In the genomic region with DNA sequence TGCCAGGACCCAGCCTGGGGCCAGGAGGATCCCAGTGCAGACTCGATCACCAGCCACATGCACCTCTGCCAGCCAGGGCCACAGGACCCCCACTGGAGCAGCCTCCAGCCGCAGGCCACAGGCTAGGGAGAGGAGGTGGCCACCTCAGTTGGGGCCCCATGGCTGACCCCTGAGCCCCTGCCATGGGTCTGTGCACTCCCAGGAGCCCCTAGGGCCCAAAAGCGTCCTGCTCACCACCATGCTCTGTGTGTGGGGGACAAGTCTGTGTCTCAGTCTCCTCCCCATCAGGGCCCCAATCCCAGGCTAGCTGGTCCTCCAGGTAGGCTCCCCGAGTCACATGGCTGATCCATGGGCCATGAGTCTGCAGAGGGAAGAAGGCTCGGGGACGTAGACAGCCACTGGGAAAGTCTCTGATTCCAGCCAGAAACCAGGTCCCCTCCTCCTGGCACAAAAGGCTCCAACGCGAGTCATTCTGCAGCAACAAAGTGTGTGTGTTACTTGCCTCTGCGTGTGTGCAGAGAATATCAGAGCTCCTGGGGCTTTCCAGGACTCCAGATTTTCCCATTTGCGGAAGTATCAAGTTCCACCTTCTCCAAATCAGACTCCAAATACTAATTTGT, we compare ENCODE assay signal across 6 cellular contexts. TPM values are rescaled to one million over a fixed set of nuclear protein-coding genes. Genes with fewer than 3 reads are reported as not detected.
DNase-seq lines count a peak whose midpoint lies in the region; ATAC-seq and TF ChIP-seq lines count a peak whose summit lies in the region.

No MANE protein-coding gene starts in this region.

- H3K4me3 Mint-ChIP-seq in naive thymus-derived CD4-positive, alpha-beta T cell: peak overlapping the region; percentile 61 to 84 (median 72)

- H3K4me1 Mint-ChIP-seq in naive thymus-derived CD4-positive, alpha-beta T cell: peaks cover 0 to 17% (median 14%) of the 10 kb centered on the region in 7 donors

- intact Hi-C loops in ascending aorta (cut with DNase I): loop anchor here (1.0 to 5.0 kb wide), 8 partner anchors 24 to 731 kb away; a partner anchor contains a TSS
- intact Hi-C loops in naive thymus-derived CD4-positive, alpha-beta T cell (cut with micrococcal nuclease): loop anchor here (1.0 to 2.0 kb wide), 15 partner anchors 24 to 728 kb away; a partner anchor contains a TSS

- no peak for TF ChIP-seq CTCF in ascending aorta (IDR thresholded peaks at IDR 0.05)

- no peaks in the 10 kb centered on the region for H3K9me3 ChIP-seq in ascending aorta
- H3K9me3 ChIP-seq in naive thymus-derived CD4-positive, alpha-beta T cell (ENCODE audit: control insufficient read depth in 2 of 3, low read length in 3 of 3): no peaks in the 10 kb centered on the region

- H3K27me3 ChIP-seq in ascending aorta: no peaks in the 10 kb centered on the region
- H3K27me3 ChIP-seq in naive thymus-derived CD4-positive, alpha-beta T cell (ENCODE audit: control insufficient read depth in 2 of 2, insufficient read depth in 2 of 2, low read length in 2 of 2): no peaks in the 10 kb centered on the region

- H3K36me3 Mint-ChIP-seq in naive thymus-derived CD4-positive, alpha-beta T cell: no peaks in the 10 kb centered on the region

- H3K4me1 ChIP-seq in ascending aorta: peaks cover 6 to 24% of the 10 kb centered on the region in 2 donors
- H3K4me1 ChIP-seq in naive thymus-derived CD4-positive, alpha-beta T cell (ENCODE audit: control insufficient read depth in 2 of 2, insufficient read depth in 2 of 2, low read length in 2 of 2): peaks cover 6 to 14% of the 10 kb centered on the region in 2 donors

- CTCF ChIA-PET in naive thymus-derived CD4-positive, alpha-beta T cell (lab: Charles Lee): interaction anchor here (0.5 to 3.0 kb wide), 16 partner anchors 11 to 726 kb away, joined by 3 to 27 read pairs (median 4); a partner anchor contains a TSS

- H3K9me3 Mint-ChIP-seq in naive thymus-derived CD4-positive, alpha-beta T cell: peaks cover 0 to 2% (median 0%) of the 10 kb centered on the region in 11 donors

- peak overlapping the region; percentile 73 to 94 (median 84) for H3K27ac Mint-ChIP-seq in naive thymus-derived CD4-positive, alpha-beta T cell

- DNase-seq in ascending aorta (ENCODE audit: low spot score in 2 of 2) (peak; percentile 55 to 79), NCI-H82 (lab: John Stamatoyannopoulos, UW) (no peak)
- no peak for DNase-seq in naive thymus-derived CD4-positive, alpha-beta T cell

- ATAC-seq in HG03064 (IDR thresholded peaks at IDR 0.05; ENCODE audit: low read depth, unreplicated experiment) (peak; percentile 3), GM21423 (IDR thresholded peaks at IDR 0.05; ENCODE audit: unreplicated experiment) (no peak), HG03565 (IDR thresholded peaks at IDR 0.05; ENCODE audit: unreplicated experiment) (no peak)
- ATAC-seq in naive thymus-derived CD4-positive, alpha-beta T cell: no peak

- H3K27me3 Mint-ChIP-seq in naive thymus-derived CD4-positive, alpha-beta T cell: peaks cover 0 to 3% (median 0%) of the 10 kb centered on the region in 5 donors

- H3K36me3 ChIP-seq in ascending aorta: no peaks in the 10 kb centered on the region
- H3K36me3 ChIP-seq in naive thymus-derived CD4-positive, alpha-beta T cell (ENCODE audit: control insufficient read depth in 2 of 3, insufficient read depth in 3 of 3, low read length in 3 of 3): no peaks in the 10 kb centered on the region

- peak overlapping the region; percentile 80 to 83 for H3K27ac ChIP-seq in ascending aorta
- peak overlapping the region; percentile 74 for H3K27ac ChIP-seq in naive thymus-derived CD4-positive, alpha-beta T cell (ENCODE audit: low read depth, low read length)

- POLR2A ChIA-PET in naive thymus-derived CD4-positive, alpha-beta T cell (lab: Charles Lee): interaction anchor here (0.6 to 6.3 kb wide), 27 partner anchors 10 to 728 kb away, joined by 3 to 183 read pairs (median 5); a partner anchor contains a TSS

- H3K4me3 ChIP-seq in ascending aorta: peak overlapping the region; percentile 18 to 25
- peak overlapping the region; percentile 68 for H3K4me3 ChIP-seq in naive thymus-derived CD4-positive, alpha-beta T cell (ENCODE audit: low read length)

RNA-seq across cellular contexts. Expression of a gene that starts 6.1 kb away (rescaled TPM):
- total RNA-seq in ascending aorta: not detected
- not detected for total RNA-seq in naive thymus-derived CD4-positive, alpha-beta T cell
- not detected for polyA plus RNA-seq in naive thymus-derived CD4-positive, alpha-beta T cell

RNA-seq across cellular contexts. Expression of a gene that starts 8.3 kb away (rescaled TPM):
- 1.4 TPM for total RNA-seq in ascending aorta
- total RNA-seq in naive thymus-derived CD4-positive, alpha-beta T cell: 1 to 10 TPM in 2 of 5 experiments, under 1 TPM in 3; 0.13 to 2.9 (median 0.69) TPM
- 1 to 10 TPM; 1.2 to 1.3 TPM for polyA plus RNA-seq in naive thymus-derived CD4-positive, alpha-beta T cell

RNA-seq across cellular contexts. Expression of a gene that starts 24.1 kb away (rescaled TPM):
- 113 TPM for total RNA-seq in ascending aorta
- 100 to 1,000 TPM in 4 of 5 experiments, 10 to 100 TPM in 1; 63.0 to 134 (median 112) TPM for total RNA-seq in naive thymus-derived CD4-positive, alpha-beta T cell
- polyA plus RNA-seq in naive thymus-derived CD4-positive, alpha-beta T cell: 100 to 1,000 TPM in 1 of 2 donors, 10 to 100 TPM in 1; 76.3 to 106 TPM

RNA-seq across cellular contexts. Expression of a gene that starts 33.4 kb away (rescaled TPM):
- 85.8 TPM for total RNA-seq in ascending aorta
- total RNA-seq in naive thymus-derived CD4-positive, alpha-beta T cell: 10 to 100 TPM; 10.3 to 30.8 (median 20.8) TPM
- polyA plus RNA-seq in naive thymus-derived CD4-positive, alpha-beta T cell: 10 to 100 TPM; 21.0 to 36.0 TPM

RNA-seq across cellular contexts. Expression of a gene that starts 38.3 kb away (rescaled TPM):
- 166 TPM for total RNA-seq in ascending aorta
- total RNA-seq in naive thymus-derived CD4-positive, alpha-beta T cell: 100 to 1,000 TPM; 597 to 956 (median 714) TPM
- polyA plus RNA-seq in naive thymus-derived CD4-positive, alpha-beta T cell: 100 to 1,000 TPM; 177 to 194 TPM

Comparison
In these comparisons a context has a peak if more than half of its experiments do, and no peak if none do; other contexts are left out.
1. DNase-seq: peak in ascending aorta (2 of 2); none in naive thymus-derived CD4-positive, alpha-beta T cell (0 of 9) and NCI-H82 (single experiment).